In the genomic region with DNA sequence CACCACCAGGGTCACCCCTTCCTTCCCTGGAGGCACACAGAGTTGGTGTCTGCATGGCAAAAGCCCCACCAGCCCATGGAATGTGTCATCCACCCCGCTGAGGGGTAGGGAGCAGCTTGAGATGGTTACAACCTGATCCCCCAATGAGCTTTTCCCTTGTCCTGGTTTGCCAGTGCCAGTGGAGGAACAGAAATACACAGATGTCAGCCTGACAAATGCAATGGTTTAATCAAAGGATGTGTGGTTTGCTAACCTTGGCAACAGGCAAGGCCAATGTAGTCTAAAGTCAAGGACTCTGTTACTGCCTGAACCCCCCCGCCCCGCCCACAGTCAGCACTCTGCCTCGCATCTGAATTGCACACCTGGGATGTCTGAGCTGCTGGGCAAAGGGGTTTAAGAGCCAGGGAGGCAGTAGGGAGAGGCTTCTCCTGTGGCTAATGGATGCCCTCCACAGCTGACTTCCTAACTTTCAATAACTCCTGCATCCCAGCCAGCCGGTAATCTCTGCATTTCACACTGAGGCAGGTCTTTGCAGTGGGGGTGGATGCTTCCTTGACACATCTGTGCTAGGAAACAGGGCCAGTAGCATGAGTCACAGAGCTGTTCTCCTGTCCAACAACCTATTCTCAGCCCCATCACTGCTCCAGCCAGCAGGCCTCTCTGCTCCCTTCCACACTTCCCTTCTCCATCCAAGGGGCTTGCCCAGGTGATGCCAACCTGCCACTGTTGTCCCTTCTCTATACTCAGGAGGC, we compare ENCODE assay signal across 9 cellular contexts.
DNase-seq lines count a peak whose midpoint lies in the region; ATAC-seq and TF ChIP-seq lines count a peak whose summit lies in the region.
"Had no signal": no experiment of that assay in that cellular context is flagged by ENCODE, and none has a peak within 500 bp of the region (broad histone marks: within the 10 kb centered on the region; RNA-seq: fewer than 3 reads in every experiment).

No MANE protein-coding gene starts in this region.

- no peak for TF ChIP-seq RAD21 in HCT116 (IDR thresholded peaks at IDR 0.05; ENCODE audit: low read depth)

- H2AFZ ChIP-seq in HCT116 (ENCODE audit: low read depth, low read length, poor library complexity, severe bottlenecking): no peak overlapping the region

- no peak for TF ChIP-seq CTCF in HCT116 (IDR thresholded peaks at IDR 0.05 in 2 of 3, conservative IDR thresholded peaks at IDR 0.05 in 1 of 3; ENCODE audit: borderline replicate concordance in 1 of 3, insufficient read depth in 1 of 3, low read depth in 2 of 3, low read length in 2 of 3)

- H3K79me2 ChIP-seq in HCT116 (ENCODE audit: insufficient read depth, low read length): no peaks in the 10 kb centered on the region

- peak overlapping the region in 1 of 2 experiments; percentile 20; a peak in 2 of 4 replicates for H3K4me3 ChIP-seq in HCT116 (replicated peaks in 1 of 2; ENCODE audit: low read depth in 1 of 2, low read length in 2 of 2)

- no peaks in the 10 kb centered on the region for H3K9me2 ChIP-seq in HCT116 (ENCODE audit: insufficient read depth)

- H3K27ac ChIP-seq in HCT116 (ENCODE audit: low read depth, low read length): peak overlapping the region; percentile 66

- DNase-seq in ELF-1 (ENCODE audit: low read depth, low spot score) (peak; percentile 48), HCT116 (ENCODE audit: low read depth, low spot score) (peak; percentile 16), lung microvascular endothelial cell (ENCODE audit: low read depth in 2 of 2) (peak; percentile 34 to 79), DMS153 treated with DMSO at 0.1 percent for 48 hours (lab: John Stamatoyannopoulos, UW; ENCODE audit: unreplicated experiment) (no peak), LoVo (ENCODE audit: low spot score) (no peak)
- no peak for DNase-seq in activated CD8-positive, alpha-beta memory T cell treated with anti-CD3 and anti-CD28 coated beads, Interleukin-2, amount 50 U/mL, for 4 hours
- DNase-seq: NCI-H2081 had no signal

- TF ChIP-seq POLR2A in HCT116 (IDR thresholded peaks at IDR 0.05; ENCODE audit: borderline replicate concordance, extremely low read depth, insufficient read depth, insufficient read length): no peak

- H3K27me3 ChIP-seq in HCT116 (ENCODE audit: insufficient read depth, low read length): no peaks in the 10 kb centered on the region

- CTCF ChIA-PET in HCT116 (lab: Charles Lee): interaction anchor here (1.1 to 1.3 kb wide), 3 partner anchors 12 to 34 kb away, joined by 3 to 8 read pairs (median 4); no protein-coding TSS in a partner anchor

- BruUV-seq in HCT116 (replicated peaks; lab: Mats Ljungman, UMichigan): no TSS peak

- ATAC-seq in HCT116: peak; percentile 79
- ATAC-seq in SK-N-SH treated with all-trans-retinoic acid at 6 μM for 48 hours: peak; percentile 88
- ATAC-seq in HG02798 (IDR thresholded peaks at IDR 0.05; ENCODE audit: poor library complexity, unreplicated experiment): no peak

- POLR2A ChIA-PET in HCT116 (lab: Charles Lee): no interaction called here

- RAD21 ChIA-PET in HCT116 (lab: Charles Lee; ENCODE audit: low non-redundant PET in 1 of 2, low total read pairs in 2 of 2, uncharacterized antibody in 2 of 2, unreplicated experiment in 2 of 2): no interaction called here

- intact Hi-C loops in HCT116 (cut with micrococcal nuclease): no loop called here

- peaks cover 43 to 55% of the 10 kb centered on the region in 2 experiments for H3K4me1 ChIP-seq in HCT116 (ENCODE audit: control insufficient read depth in 1 of 2, insufficient read depth in 2 of 2, low read length in 2 of 2)

- H4K20me1 ChIP-seq in HCT116 (ENCODE audit: insufficient read depth): no peaks in the 10 kb centered on the region

- peak overlapping the region; percentile 62 for H3K4me2 ChIP-seq in HCT116 (ENCODE audit: low read length)

- H3K9ac ChIP-seq in HCT116 (ENCODE audit: low read length): no peak overlapping the region

- no peaks in the 10 kb centered on the region for H3K9me3 ChIP-seq in HCT116 (ENCODE audit: control insufficient read depth in 1 of 2, insufficient read depth in 1 of 2, low read depth in 1 of 2, low read length in 2 of 2)

- H3K36me3 ChIP-seq in HCT116 (ENCODE audit: control insufficient read depth in 1 of 2, insufficient read depth in 2 of 2, low read length in 2 of 2): no peaks in the 10 kb centered on the region

TF ChIP-seq in HCT116, 20 proteins besides CTCF, POLR2A, EP300 and RAD21:
- no peak for TF ChIP-seq CEBPB (IDR thresholded peaks at IDR 0.05; ENCODE audit: low read depth)
- TF ChIP-seq TCF7L2 (IDR thresholded peaks at IDR 0.05; ENCODE audit: borderline replicate concordance, extremely low read depth, insufficient read depth, insufficient read length): no peak
- TF ChIP-seq EGR1 (IDR thresholded peaks at IDR 0.05; ENCODE audit: low read depth): 0 out of 2 replicates have a peak, but pooled peaks have one; percentile 24
- no peak for TF ChIP-seq SIN3A (IDR thresholded peaks at IDR 0.05; ENCODE audit: low read depth)
- 0 out of 2 replicates have a peak, but pooled peaks have one; percentile 9 for TF ChIP-seq SP1 (IDR thresholded peaks at IDR 0.05; ENCODE audit: low read depth)
- TF ChIP-seq, protein P1, sequence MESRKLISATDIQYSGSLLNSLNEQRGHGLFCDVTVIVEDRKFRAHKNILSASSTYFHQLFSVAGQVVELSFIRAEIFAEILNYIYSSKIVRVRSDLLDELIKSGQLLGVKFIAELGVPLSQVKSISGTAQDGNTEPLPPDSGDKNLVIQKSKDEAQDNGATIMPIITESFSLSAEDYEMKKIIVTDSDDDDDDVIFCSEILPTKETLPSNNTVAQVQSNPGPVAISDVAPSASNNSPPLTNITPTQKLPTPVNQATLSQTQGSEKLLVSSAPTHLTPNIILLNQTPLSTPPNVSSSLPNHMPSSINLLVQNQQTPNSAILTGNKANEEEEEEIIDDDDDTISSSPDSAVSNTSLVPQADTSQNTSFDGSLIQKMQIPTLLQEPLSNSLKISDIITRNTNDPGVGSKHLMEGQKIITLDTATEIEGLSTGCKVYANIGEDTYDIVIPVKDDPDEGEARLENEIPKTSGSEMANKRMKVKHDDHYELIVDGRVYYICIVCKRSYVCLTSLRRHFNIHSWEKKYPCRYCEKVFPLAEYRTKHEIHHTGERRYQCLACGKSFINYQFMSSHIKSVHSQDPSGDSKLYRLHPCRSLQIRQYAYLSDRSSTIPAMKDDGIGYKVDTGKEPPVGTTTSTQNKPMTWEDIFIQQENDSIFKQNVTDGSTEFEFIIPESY (IDR thresholded peaks at IDR 0.05; ENCODE audit: extremely low read depth, insufficient replicate concordance, low read length): no peak
- TF ChIP-seq JUND (IDR thresholded peaks at IDR 0.05): no peak; the same call in 1 of the 2 replicates

TF ChIP-seq in SK-N-SH treated with all-trans-retinoic acid at 6 μM for 48 hours, 23 proteins besides CTCF, POLR2A, EP300 and RAD21:
- TF ChIP-seq OSR1 (CRISPR knock-in tag; IDR thresholded peaks at IDR 0.05): no peak

Comparison
In these comparisons a context has a peak if more than half of its experiments do, and no peak if none do; other contexts are left out.
1. DNase-seq: peak in ELF-1 (single experiment), HCT116 (single experiment) and lung microvascular endothelial cell (2 of 2); none in DMS153 treated with DMSO at 0.1 percent for 48 hours (single experiment), LoVo (single experiment) and activated CD8-positive, alpha-beta memory T cell treated with anti-CD3 and anti-CD28 coated beads, Interleukin-2, amount 50 U/mL, for 4 hours (single experiment).